In genomic region chr9:136852664-136853595, GRCh38 we compare ENCODE assay signal across 15 cellular contexts. TPM values are rescaled to one million over a fixed set of nuclear protein-coding genes. Genes with fewer than 3 reads are reported as not detected.
DNase-seq lines count a peak whose midpoint lies in the region; ATAC-seq, FAIRE-seq and TF ChIP-seq lines count a peak whose summit lies in the region.
"Had no signal": no experiment of that assay in that cellular context is flagged by ENCODE, and none has a peak within 500 bp of the region (broad histone marks: within the 10 kb centered on the region; RNA-seq: fewer than 3 reads in every experiment).

No MANE protein-coding gene starts in this region.

- no peak for TF ChIP-seq CTCF in IMR-90 (conservative IDR thresholded peaks at IDR 0.05; ENCODE audit: low read depth, low read length)
- TF ChIP-seq CTCF in H1 (IDR thresholded peaks at IDR 0.05; ENCODE audit: control extremely low read depth in 1 of 3, insufficient read depth in 1 of 3, low read depth in 1 of 3, low read length in 3 of 3) = no peak
- TF ChIP-seq CTCF in ovary (IDR thresholded peaks at IDR 0.05) = no peak

- H2BK20ac ChIP-seq in IMR-90 (ENCODE audit: low read depth, low read length) (no peak overlapping the region), H1 (ENCODE audit: low read length) (no peak overlapping the region)

- H3K27me3 ChIP-seq in IMR-90 (ENCODE audit: control insufficient read depth, insufficient read depth, low read length) (no peaks in the 10 kb centered on the region), H1 (replicated peaks in 1 of 4; ENCODE audit: control insufficient read depth in 3 of 4, extremely low read depth in 1 of 4, insufficient read depth in 3 of 4, low read length in 3 of 4) (no peaks in the 10 kb centered on the region), ovary (peaks cover 2% of the 10 kb centered on the region)
- H3K27me3 ChIP-seq in effector memory CD4-positive, alpha-beta T cell (replicated peaks; ENCODE audit: control insufficient read depth, insufficient read depth, low read length, poor library complexity, severe bottlenecking) = peaks cover 1% of the 10 kb centered on the region
- H3K27me3 ChIP-seq: transverse colon had no signal

- H2AK9ac ChIP-seq in IMR-90 (replicated peaks; ENCODE audit: low read depth, low read length, poor library complexity) = peak overlapping the region; percentile 72

- H3K23ac ChIP-seq in IMR-90 (ENCODE audit: low read depth, low read length) (no peak overlapping the region), H1 (ENCODE audit: insufficient read length) (no peak overlapping the region)

- H3K4ac ChIP-seq in IMR-90 (ENCODE audit: low read depth, low read length) (no peak overlapping the region), H1 (replicated peaks; ENCODE audit: insufficient read length, low read depth, low read length) (no peak overlapping the region)

- H2BK120ac ChIP-seq in IMR-90 (ENCODE audit: low read depth, low read length) (no peak overlapping the region), H1 (replicated peaks; ENCODE audit: low read depth, low read length) (no peak overlapping the region)

- in situ Hi-C loops in IMR-90 (cut with MboI; ENCODE audit: low sequenced_read_pairs) = no loop called here

- H3K9me3 ChIP-seq in IMR-90 (ENCODE audit: control insufficient read depth, insufficient read depth, low read length) (no peaks in the 10 kb centered on the region), H1 (ENCODE audit: insufficient read depth in 2 of 2, low read depth in 1 of 2, low read length in 1 of 2) (no peaks in the 10 kb centered on the region), ovary (no peaks in the 10 kb centered on the region)
- no peaks in the 10 kb centered on the region for H3K9me3 ChIP-seq in effector memory CD4-positive, alpha-beta T cell (ENCODE audit: control insufficient read depth, low read length)
- H3K9me3 ChIP-seq: left lung, transverse colon had no signal

- TF ChIP-seq EP300 in H1 (IDR thresholded peaks at IDR 0.05; ENCODE audit: borderline replicate concordance in 1 of 2, low read depth in 2 of 2, low read length in 2 of 2) (no peak), ovary (IDR thresholded peaks at IDR 0.05) (no peak)

- no peak for DNase-seq in IMR-90
- peak in 1 of 2 experiments; percentile 48 for DNase-seq in H1 (ENCODE audit: low read depth in 1 of 2, low spot score in 2 of 2)
- peak in 3 of 5 donors; percentile 32 to 48 (median 42) for DNase-seq in ovary
- DNase-seq in effector memory CD4-positive, alpha-beta T cell = no peak
- DNase-seq: activated CD4-positive, alpha-beta T cell treated with anti-CD3 and anti-CD28 coated beads, Interleukin-2, amount 50 U/mL, for 48 hours; activated naive CD4-positive, alpha-beta T cell treated with Interleukin-2 at 50 U/mL for 16 hours; COR-L47; HCEC 1CT; NCI-H1436; nucleus accumbens; stimulated activated CD4-positive, alpha-beta T cell treated with anti-CD3 and anti-CD28 coated beads, Interleukin-2, amount 100 ng/mL, for 48 hours had no signal

- intact Hi-C loops in IMR-90 (cut with micrococcal nuclease) (no loop called here), ovary (cut with DNase I) (no loop called here)

- H2AK5ac ChIP-seq in IMR-90 (ENCODE audit: low read depth, low read length) (no peak overlapping the region), H1 (ENCODE audit: low read depth, low read length) (no peak overlapping the region)

- POLR2A ChIA-PET in IMR-90 (lab: Charles Lee; ENCODE audit: unreplicated experiment) (interaction anchor here (0.5 kb wide), 1 partner anchor 113 kb away, joined by 3 read pairs; no protein-coding TSS in a partner anchor), H1 (lab: Charles Lee; ENCODE audit: partially characterized antibody) (interaction anchor here (0.8 to 16.2 kb wide), 5 partner anchors 9 to 34 kb away, joined by 4 to 248 read pairs (median 5); partner anchors contain the start of genes AJM1, EDF1 and TRAF2)

- H2AFZ ChIP-seq in IMR-90 (replicated peaks; ENCODE audit: low read length, poor library complexity) = no peak overlapping the region
- H2AFZ ChIP-seq in H1 (ENCODE audit: low read length) = no peak overlapping the region

- no peaks in the 10 kb centered on the region for H3K9me1 ChIP-seq in IMR-90 (ENCODE audit: insufficient read depth, low read length)

- H3K27ac ChIP-seq in IMR-90 (ENCODE audit: insufficient read depth, low read length) = no peak overlapping the region
- no peak overlapping the region for H3K27ac ChIP-seq in H1 (ENCODE audit: low read depth, low read length)
- no peak overlapping the region for H3K27ac ChIP-seq in ovary
- H3K27ac ChIP-seq in effector memory CD4-positive, alpha-beta T cell (ENCODE audit: insufficient read depth, low read length, poor library complexity, severe bottlenecking) = no peak overlapping the region
- H3K27ac ChIP-seq: left lung, transverse colon, VCaP had no signal

- H3K4me3 ChIP-seq in IMR-90 (ENCODE audit: insufficient read depth, low read depth, low read length) = no peak overlapping the region
- no peak overlapping the region for H3K4me3 ChIP-seq in H1 (ENCODE audit: extremely low read depth in 1 of 4, insufficient read depth in 2 of 4, low read depth in 3 of 4, low read length in 4 of 4)
- no peak overlapping the region for H3K4me3 ChIP-seq in ovary
- H3K4me3 ChIP-seq in effector memory CD4-positive, alpha-beta T cell (ENCODE audit: insufficient read depth, low read depth, low read length, poor library complexity, severe bottlenecking) = no peak overlapping the region
- H3K4me3 ChIP-seq: left lung, transverse colon had no signal

- H3K4me2 ChIP-seq in IMR-90 (ENCODE audit: low read depth, low read length) (no peak overlapping the region), H1 (ENCODE audit: insufficient read depth in 1 of 2, low read depth in 2 of 2, low read length in 2 of 2) (no peak overlapping the region)

- no peak for FAIRE-seq in H1 (lab: Jason Lieb, UNC)

- no peak overlapping the region for H3K56ac ChIP-seq in IMR-90 (ENCODE audit: extremely low read depth, insufficient read depth, low read length)
- H3K56ac ChIP-seq in H1 (replicated peaks; ENCODE audit: insufficient read length, low read depth, low read length) = no peak overlapping the region

- peaks cover 7% of the 10 kb centered on the region for H3K4me1 ChIP-seq in IMR-90 (ENCODE audit: control insufficient read depth, insufficient read depth, low read length)
- peaks cover 0 to 10% (median 3%) of the 10 kb centered on the region in 4 experiments; a peak in 5 of 7 replicates for H3K4me1 ChIP-seq in H1 (replicated peaks in 1 of 4; ENCODE audit: control insufficient read depth in 3 of 4, insufficient read depth in 4 of 4, low read length in 3 of 4)
- H3K4me1 ChIP-seq in ovary (ENCODE audit: insufficient read depth) = peaks cover 10% of the 10 kb centered on the region
- H3K4me1 ChIP-seq in effector memory CD4-positive, alpha-beta T cell (ENCODE audit: control insufficient read depth, insufficient read depth, low read length, poor library complexity, severe bottlenecking) = peaks cover 15% of the 10 kb centered on the region

- H4K8ac ChIP-seq in IMR-90 (ENCODE audit: low read depth in 2 of 2, low read length in 2 of 2) (no peak overlapping the region), H1 (ENCODE audit: extremely low read depth, insufficient read depth, low read length) (0 out of 2 replicates have a peak overlapping the region, but pooled peaks have one; percentile 25)

- H3K18ac ChIP-seq in IMR-90 (ENCODE audit: low read depth, low read length) = no peak overlapping the region
- H3K18ac ChIP-seq in H1 (ENCODE audit: extremely low read depth, low read length) = no peak overlapping the region

- H4K20me1 ChIP-seq in IMR-90 (ENCODE audit: insufficient read depth, low read length) = peaks cover 12% of the 10 kb centered on the region
- peaks cover 7 to 12% of the 10 kb centered on the region in 2 experiments for H4K20me1 ChIP-seq in H1 (replicated peaks in 1 of 2; ENCODE audit: control insufficient read depth in 1 of 2, insufficient read depth in 2 of 2, low read length in 2 of 2)

- H3K79me1 ChIP-seq in IMR-90 (ENCODE audit: low read depth in 1 of 2, low read length in 2 of 2) = peaks cover 9 to 20% of the 10 kb centered on the region in 2 experiments; a peak in 2 of 4 replicates
- H3K79me1 ChIP-seq in H1 (ENCODE audit: low read depth, low read length) = no peaks in the 10 kb centered on the region; the same call in 1 of the 2 replicates

- H3K79me2 ChIP-seq in H1 (ENCODE audit: control insufficient read depth in 1 of 2, insufficient read depth in 2 of 2, low read length in 2 of 2) = no peaks in the 10 kb centered on the region

- H4K91ac ChIP-seq in IMR-90 (ENCODE audit: insufficient read depth, low read depth, low read length) (no peak overlapping the region), H1 (replicated peaks; ENCODE audit: insufficient read length, low read length) (peak overlapping the region; percentile 9)

- H3K36me3 ChIP-seq in IMR-90 (ENCODE audit: control insufficient read depth, insufficient read depth, low read length) (peaks cover 14% of the 10 kb centered on the region; the same call in 1 of the 2 replicates), H1 (ENCODE audit: control insufficient read depth in 2 of 4, insufficient read depth in 4 of 4, low read length in 3 of 4) (peaks cover 0 to 7% (median 3%) of the 10 kb centered on the region in 4 experiments; a peak in 5 of 8 replicates), ovary (no peaks in the 10 kb centered on the region)
- H3K36me3 ChIP-seq in effector memory CD4-positive, alpha-beta T cell (ENCODE audit: control insufficient read depth, insufficient read depth, low read length) = no peaks in the 10 kb centered on the region
- H3K36me3 ChIP-seq: transverse colon had no signal

- no TSS peak for BruUV-seq in IMR-90 (replicated peaks; lab: Mats Ljungman, UMichigan)

- no peak for ATAC-seq in IMR-90 (ENCODE audit: low read depth)
- ATAC-seq in HG02678 (IDR thresholded peaks at IDR 0.05; ENCODE audit: unreplicated experiment) = no peak
- ATAC-seq: left lung had no signal

- H3K23me2 ChIP-seq in H1 (ENCODE audit: low read depth, low read length) = peaks cover 6% of the 10 kb centered on the region

- dilution Hi-C loops in IMR-90 (cut with HindIII; ENCODE audit: low sequenced_read_pairs, unreplicated experiment) = no loop called here

- no peak overlapping the region for H2BK12ac ChIP-seq in H1 (ENCODE audit: low read depth, low read length)

- H3K14ac ChIP-seq in IMR-90 (replicated peaks; ENCODE audit: low read depth, low read length) = no peak overlapping the region
- H3K14ac ChIP-seq in H1 (ENCODE audit: insufficient read length) = no peak overlapping the region

- WGBS in IMR-90 (ENCODE audit: extremely low coverage in 2 of 2, insufficient read length in 1 of 2), 2 experiments = 92% methylated on average over 21 of the region's 29 CpGs; no CpG with 5 or more reads in 1 of the 2 experiments
- 89% methylated on average over 29 of the region's 29 CpGs; no CpG with 5 or more reads in 1 of the 2 experiments for WGBS in H1 (ENCODE audit: extremely low coverage in 1 of 2, insufficient coverage in 1 of 2, insufficient read length in 1 of 2, insufficient replicate concordance in 2 of 2, low coverage in 1 of 2, low lambda C conversion rate in 2 of 2, missing lambda C conversion rate in 1 of 2), 2 experiments
- WGBS in ovary, 3 donors = 73 to 82% (median 76%) methylated on average over 17 to 29 of the region's 29 CpGs

- CTCF ChIA-PET in IMR-90 (lab: Yijun Ruan, JAX) = no interaction called here
- CTCF ChIA-PET in H1 (lab: Charles Lee; ENCODE audit: partially characterized antibody) = interaction anchor here (1.2 to 1.8 kb wide), 2 partner anchors 10 kb away, joined by 3 to 6 read pairs; partner anchors contain the start of gene AJM1

- H4K5ac ChIP-seq in IMR-90 (ENCODE audit: low read depth, low read length) (no peak overlapping the region), H1 (ENCODE audit: insufficient read length, low read depth, low read length) (no peak overlapping the region)

- H2BK15ac ChIP-seq in IMR-90 (ENCODE audit: low read depth, low read length) (no peak overlapping the region), H1 (ENCODE audit: low read length) (no peak overlapping the region)

- no peak overlapping the region for H3K9ac ChIP-seq in IMR-90 (ENCODE audit: low read depth, low read length)
- no peak overlapping the region for H3K9ac ChIP-seq in H1 (replicated peaks in 1 of 4; ENCODE audit: extremely low read depth in 1 of 4, low read depth in 3 of 4, low read length in 3 of 4)

- no peak for TF ChIP-seq RAD21 in IMR-90 (IDR thresholded peaks at IDR 0.05; ENCODE audit: low read length)
- no peak for TF ChIP-seq RAD21 in H1 (IDR thresholded peaks at IDR 0.05 in 1 of 2, conservative IDR thresholded peaks at IDR 0.05 in 1 of 2; ENCODE audit: low read depth in 2 of 2, low read length in 2 of 2)

- TF ChIP-seq POLR2A in IMR-90 (IDR thresholded peaks at IDR 0.05; ENCODE audit: low read depth, low read length) (no peak), H1 (IDR thresholded peaks at IDR 0.05; ENCODE audit: control extremely low read depth in 1 of 2, low read depth in 2 of 2, low read length in 2 of 2) (no peak), ovary (IDR thresholded peaks at IDR 0.05) (no peak)

- H2BK5ac ChIP-seq in IMR-90 (ENCODE audit: low read depth, low read length, poor library complexity, severe bottlenecking) (no peak overlapping the region), H1 (ENCODE audit: low read depth, low read length) (no peak overlapping the region)

RNA-seq across cellular contexts. Expression of gene MAMDC4, which starts 0.8 kb away (rescaled TPM):
- total RNA-seq in IMR-90 (2012; rRNA removed) (0.18 and 0.28 TPM in 2 replicates), ovary (10 to 100 TPM in 1 of 7 donors, 1 to 10 TPM in 6; 2.1 to 31.4 (median 2.5) TPM)
- polyA plus RNA-seq in IMR-90 (2012; rRNA removed) (3.5 and 5.0 TPM in 2 replicates), H1 (2011; rRNA removed) (3.1 and 6.6 TPM in 2 replicates), ovary (1 to 10 TPM in 1 of 2 donors, under 1 TPM in 1; 0.15 to 2.6 TPM)
- polyA plus RNA-seq in IMR-90 (2012; cell fraction: cytosol; rRNA removed) = 1.2 and 2.7 TPM in 2 replicates
- polyA plus RNA-seq in IMR-90 (2012; cell fraction: nucleus; rRNA removed; ENCODE audit: low replicate concordance) = 36.8 and 106 TPM in 2 replicates
- total RNA-seq in H1 (2021; fragmentation: NEBNext Ultra II Directional; extraction: Animal tissue kit (Norgen Biotek cat#: 25700)) = 4.5 TPM in 2 replicates
- polyA plus RNA-seq in H1 (2011; cell fraction: cytosol; rRNA removed) = 3.9 TPM
- 56.5 TPM for polyA plus RNA-seq in H1 (2011; cell fraction: nucleus; rRNA removed)
- polyA plus RNA-seq in H1 (2012, experiment 1 of 2) = 2.7 to 5.8 TPM (median 5.6 TPM) in 4 replicates
- 2.0 TPM for polyA plus RNA-seq in H1 (2012, experiment 2 of 2)
- 1.5 TPM for polyA plus RNA-seq in H1 (2013, experiment 1 of 2)
- polyA plus RNA-seq in H1 (2013, experiment 2 of 2) = 1.3 TPM
- polyA minus RNA-seq in H1 (2011; rRNA and poly(A)+ RNA removed) = 0.51 and 0.69 TPM in 2 replicates
- 1.4 TPM for polyA minus RNA-seq in H1 (2011; cell fraction: cytosol; rRNA and poly(A)+ RNA removed)
- polyA minus RNA-seq in H1 (2011; cell fraction: nucleus; rRNA and poly(A)+ RNA removed) = 8.0 TPM

RNA-seq across cellular contexts. Expression of gene PHPT1, which starts 3.7 kb away (rescaled TPM):
- total RNA-seq in IMR-90 (2012; rRNA removed) = 70.3 and 79.8 TPM in 2 replicates
- 214 and 338 TPM in 2 replicates for polyA plus RNA-seq in IMR-90 (2012; rRNA removed)
- 216 and 420 TPM in 2 replicates for polyA plus RNA-seq in IMR-90 (2012; cell fraction: cytosol; rRNA removed)
- polyA plus RNA-seq in IMR-90 (2012; cell fraction: nucleus; rRNA removed; ENCODE audit: low replicate concordance) = 195 and 363 TPM in 2 replicates
- 109 and 111 TPM in 2 replicates for total RNA-seq in H1 (2021; fragmentation: NEBNext Ultra II Directional; extraction: Animal tissue kit (Norgen Biotek cat#: 25700))
- polyA plus RNA-seq in H1 (2011; rRNA removed) = 226 and 246 TPM in 2 replicates
- polyA plus RNA-seq in H1 (2011; cell fraction: cytosol; rRNA removed) = 187 TPM
- polyA plus RNA-seq in H1 (2011; cell fraction: nucleus; rRNA removed) = 299 TPM
- polyA plus RNA-seq in H1 (2012, experiment 1 of 2) = 83.0 to 153 TPM (median 142 TPM) in 4 replicates
- 164 TPM for polyA plus RNA-seq in H1 (2012, experiment 2 of 2)
- 122 TPM for polyA plus RNA-seq in H1 (2013, experiment 1 of 2)
- 112 TPM for polyA plus RNA-seq in H1 (2013, experiment 2 of 2)
- polyA minus RNA-seq in H1 (2011; rRNA and poly(A)+ RNA removed) = 13.8 and 14.5 TPM in 2 replicates
- 33.1 TPM for polyA minus RNA-seq in H1 (2011; cell fraction: cytosol; rRNA and poly(A)+ RNA removed)
- 44.8 TPM for polyA minus RNA-seq in H1 (2011; cell fraction: nucleus; rRNA and poly(A)+ RNA removed)
- 100 to 1,000 TPM in 2 of 7 donors, 10 to 100 TPM in 5; 39.2 to 132 (median 86.9) TPM for total RNA-seq in ovary
- 10 to 100 TPM; 18.1 to 57.6 TPM for polyA plus RNA-seq in ovary

RNA-seq across cellular contexts. Expression of gene AJM1, which starts 10.7 kb away (rescaled TPM):
- total RNA-seq in IMR-90 (2012; rRNA removed) = 0.18 and 0.28 TPM in 2 replicates
- polyA plus RNA-seq in IMR-90 (2012; rRNA removed) = 1.5 and 1.9 TPM in 2 replicates
- 0.62 and 0.77 TPM in 2 replicates for polyA plus RNA-seq in IMR-90 (2012; cell fraction: cytosol; rRNA removed)
- polyA plus RNA-seq in IMR-90 (2012; cell fraction: nucleus; rRNA removed; ENCODE audit: low replicate concordance) = 9.3 and 21.4 TPM in 2 replicates
- total RNA-seq in H1 (2021; fragmentation: NEBNext Ultra II Directional; extraction: Animal tissue kit (Norgen Biotek cat#: 25700)) = 0.86 and 0.97 TPM in 2 replicates
- polyA plus RNA-seq in H1 (2011; rRNA removed) = 0.12 and 0.33 TPM in 2 replicates
- polyA plus RNA-seq in H1 (2011; cell fraction: cytosol; rRNA removed) = 0.45 TPM
- polyA plus RNA-seq in H1 (2011; cell fraction: nucleus; rRNA removed) = 2.4 TPM
- polyA plus RNA-seq in H1 (2012, experiment 1 of 2) = 0.47 to 1.1 TPM (median 0.87 TPM) in 4 replicates
- polyA plus RNA-seq in H1 (2012, experiment 2 of 2) = 0.31 TPM
- polyA plus RNA-seq in H1 (2013, experiment 1 of 2) = 0.26 TPM
- polyA plus RNA-seq in H1 (2013, experiment 2 of 2) = 0.26 TPM
- polyA minus RNA-seq in H1 (2011; rRNA and poly(A)+ RNA removed) = 0.02 and 0.03 TPM in 2 replicates
- polyA minus RNA-seq in H1 (2011; cell fraction: cytosol; rRNA and poly(A)+ RNA removed) = not detected
- polyA minus RNA-seq in H1 (2011; cell fraction: nucleus; rRNA and poly(A)+ RNA removed) = 0.80 TPM
- 1 to 10 TPM in 5 of 7 donors, under 1 TPM in 2; 0.48 to 2.4 (median 1.4) TPM for total RNA-seq in ovary
- under 1 TPM in 1 of 2 donors, not detected in 1; 0.93 TPM for polyA plus RNA-seq in ovary

RNA-seq across cellular contexts. Expression of gene EDF1, which starts 13.2 kb away (rescaled TPM):
- total RNA-seq in IMR-90 (2012; rRNA removed) (279 and 538 TPM in 2 replicates), ovary (100 to 1,000 TPM; 306 to 391 (median 336) TPM)
- polyA plus RNA-seq in IMR-90 (2012; rRNA removed) (701 and 703 TPM in 2 replicates), H1 (2011; rRNA removed) (297 and 298 TPM in 2 replicates), ovary (100 to 1,000 TPM; 154 to 444 TPM)
- polyA plus RNA-seq in IMR-90 (2012; cell fraction: cytosol; rRNA removed) = 514 and 713 TPM in 2 replicates
- polyA plus RNA-seq in IMR-90 (2012; cell fraction: nucleus; rRNA removed; ENCODE audit: low replicate concordance) = 248 and 634 TPM in 2 replicates
- 337 and 338 TPM in 2 replicates for total RNA-seq in H1 (2021; fragmentation: NEBNext Ultra II Directional; extraction: Animal tissue kit (Norgen Biotek cat#: 25700))
- 526 TPM for polyA plus RNA-seq in H1 (2011; cell fraction: cytosol; rRNA removed)
- polyA plus RNA-seq in H1 (2011; cell fraction: nucleus; rRNA removed) = 195 TPM
- 387 to 511 TPM (median 478 TPM) in 4 replicates for polyA plus RNA-seq in H1 (2012, experiment 1 of 2)
- 475 TPM for polyA plus RNA-seq in H1 (2012, experiment 2 of 2)
- 275 TPM for polyA plus RNA-seq in H1 (2013, experiment 1 of 2)
- 291 TPM for polyA plus RNA-seq in H1 (2013, experiment 2 of 2)
- 58.1 and 73.1 TPM in 2 replicates for polyA minus RNA-seq in H1 (2011; rRNA and poly(A)+ RNA removed)
- polyA minus RNA-seq in H1 (2011; cell fraction: cytosol; rRNA and poly(A)+ RNA removed) = 111 TPM
- 68.1 TPM for polyA minus RNA-seq in H1 (2011; cell fraction: nucleus; rRNA and poly(A)+ RNA removed)

RNA-seq across cellular contexts. Expression of gene TRAF2, which starts 33.4 kb away (rescaled TPM):
- total RNA-seq in IMR-90 (2012; rRNA removed) = 5.8 and 6.6 TPM in 2 replicates
- 12.0 and 12.9 TPM in 2 replicates for polyA plus RNA-seq in IMR-90 (2012; rRNA removed)
- 11.5 and 13.1 TPM in 2 replicates for polyA plus RNA-seq in IMR-90 (2012; cell fraction: cytosol; rRNA removed)
- polyA plus RNA-seq in IMR-90 (2012; cell fraction: nucleus; rRNA removed; ENCODE audit: low replicate concordance) = 21.4 and 48.2 TPM in 2 replicates
- total RNA-seq in H1 (2021; fragmentation: NEBNext Ultra II Directional; extraction: Animal tissue kit (Norgen Biotek cat#: 25700)) = 50.2 and 50.5 TPM in 2 replicates
- 26.9 and 39.3 TPM in 2 replicates for polyA plus RNA-seq in H1 (2011; rRNA removed)
- polyA plus RNA-seq in H1 (2011; cell fraction: cytosol; rRNA removed) = 38.9 TPM
- polyA plus RNA-seq in H1 (2011; cell fraction: nucleus; rRNA removed) = 71.5 TPM
- polyA plus RNA-seq in H1 (2012, experiment 1 of 2) = 27.1 to 40.9 TPM (median 38.8 TPM) in 4 replicates
- 25.8 TPM for polyA plus RNA-seq in H1 (2012, experiment 2 of 2)
- polyA plus RNA-seq in H1 (2013, experiment 1 of 2) = 17.7 TPM
- polyA plus RNA-seq in H1 (2013, experiment 2 of 2) = 16.7 TPM
- 29.8 and 31.1 TPM in 2 replicates for polyA minus RNA-seq in H1 (2011; rRNA and poly(A)+ RNA removed)
- polyA minus RNA-seq in H1 (2011; cell fraction: cytosol; rRNA and poly(A)+ RNA removed) = 30.1 TPM
- 34.1 TPM for polyA minus RNA-seq in H1 (2011; cell fraction: nucleus; rRNA and poly(A)+ RNA removed)
- total RNA-seq in ovary = 10 to 100 TPM in 4 of 7 donors, 1 to 10 TPM in 3; 5.6 to 11.9 (median 10.3) TPM
- 1 to 10 TPM in 1 of 2 donors, under 1 TPM in 1; 0.83 to 7.6 TPM for polyA plus RNA-seq in ovary

Comparison
In these comparisons a context has a peak if more than half of its experiments do, and no peak if none do; other contexts are left out.
1. DNase-seq: peak in ovary (3 of 5); none in IMR-90 (single experiment) and effector memory CD4-positive, alpha-beta T cell (0 of 3).